In genomic region chr1:153783233-153784190, GRCh38 we compare ENCODE assay signal across 7 cellular contexts. TPM values are rescaled to one million over a fixed set of nuclear protein-coding genes. Genes with fewer than 3 reads are reported as not detected.
DNase-seq lines count a peak whose midpoint lies in the region; ATAC-seq, FAIRE-seq and TF ChIP-seq lines count a peak whose summit lies in the region.

No MANE protein-coding gene starts in this region.

- TF ChIP-seq CTCF in astrocyte (IDR thresholded peaks at IDR 0.05; ENCODE audit: insufficient read depth, low read depth, low read length) = no peak
- TF ChIP-seq CTCF in retinal pigment epithelial cell (conservative IDR thresholded peaks at IDR 0.05; ENCODE audit: low read depth, low read length) = no peak

- H3K4me3 ChIP-seq in astrocyte (ENCODE audit: insufficient read depth, low read depth, low read length) (peak overlapping the region; percentile 66), retinal pigment epithelial cell (ENCODE audit: low read length) (peak overlapping the region; percentile 69)

- no peaks in the 10 kb centered on the region for H3K27me3 ChIP-seq in astrocyte (ENCODE audit: insufficient read depth, low read length)

- H3K4me1 ChIP-seq in astrocyte (ENCODE audit: insufficient read depth, low read length) = peaks cover 8% of the 10 kb centered on the region

- H3K79me2 ChIP-seq in astrocyte (ENCODE audit: insufficient read depth, low read length) = no peaks in the 10 kb centered on the region

- H3K4me1 Mint-ChIP-seq in astrocyte (ENCODE audit: low read depth, unreplicated experiment) = no peaks in the 10 kb centered on the region

- H3K4me2 ChIP-seq in astrocyte (ENCODE audit: low read length) = peak overlapping the region; percentile 84

- DNase-seq in NCI-H187 (lab: John Stamatoyannopoulos, UW) (peak; percentile 94 to 95), T-helper 22 cell (ENCODE audit: low read depth) (peak; percentile 82), astrocyte (ENCODE audit: low read depth) (peak; percentile 72), hippocampal formation (lab: John Stamatoyannopoulos, UW) (peak; percentile 86 to 90), retinal pigment epithelial cell (ENCODE audit: low read depth) (peak; percentile 60)

- peaks cover 5% of the 10 kb centered on the region for H3K36me3 Mint-ChIP-seq in astrocyte (ENCODE audit: low read depth, unreplicated experiment)

- H3K36me3 ChIP-seq in astrocyte (ENCODE audit: insufficient read depth, low read length) = no peaks in the 10 kb centered on the region

- ATAC-seq in GM18502 (IDR thresholded peaks at IDR 0.05; ENCODE audit: poor library complexity, unreplicated experiment) (peak; percentile 90), HG02938 (IDR thresholded peaks at IDR 0.05; ENCODE audit: unreplicated experiment) (peak; percentile 78)

- H3K9ac ChIP-seq in astrocyte (ENCODE audit: low read length) = peak overlapping the region; percentile 88

- FAIRE-seq in astrocyte (lab: Jason Lieb, UNC) = no peak

- H3K9me3 ChIP-seq in astrocyte (ENCODE audit: insufficient read depth, low read depth, low read length) = no peaks in the 10 kb centered on the region

- H2AFZ ChIP-seq in astrocyte (ENCODE audit: low read depth, low read length) = peak overlapping the region; percentile 66

- H3K27ac ChIP-seq in astrocyte (ENCODE audit: low read depth, low read length) = peak overlapping the region; percentile 83

- H3K27me3 Mint-ChIP-seq in astrocyte (ENCODE audit: low read depth, unreplicated experiment) = peaks cover 11% of the 10 kb centered on the region

- peak overlapping the region; percentile 85 for H3K4me3 Mint-ChIP-seq in astrocyte (ENCODE audit: unreplicated experiment)

- H3K9me3 Mint-ChIP-seq in astrocyte (ENCODE audit: unreplicated experiment) = peaks cover 4% of the 10 kb centered on the region

- peak overlapping the region; percentile 92 for H3K27ac Mint-ChIP-seq in astrocyte (ENCODE audit: unreplicated experiment)

- no peaks in the 10 kb centered on the region for H4K20me1 ChIP-seq in astrocyte (ENCODE audit: insufficient read depth, low read length)

RNA-seq across cellular contexts. Expression of gene SLC27A3, which starts 8.3 kb away (rescaled TPM):
- total RNA-seq in astrocyte = 5.9 and 8.5 TPM in 2 replicates

RNA-seq across cellular contexts. Expression of gene INTS3, which starts 55.7 kb away (rescaled TPM):
- total RNA-seq in astrocyte = 39.5 and 40.2 TPM in 2 replicates

Comparison
In these comparisons a context has a peak if more than half of its experiments do, and no peak if none do; other contexts are left out.
1. Peak in every context shown above with its lines: DNase-seq, ATAC-seq, H3K4me3 ChIP-seq and H3K27ac ChIP-seq.